In genomic region chr21:21712761-21713558, GRCh38 we compare ENCODE assay signal across 17 cellular contexts.
DNase-seq lines count a peak whose midpoint lies in the region; ATAC-seq, FAIRE-seq and TF ChIP-seq lines count a peak whose summit lies in the region.
"Had no signal": no experiment of that assay in that cellular context is flagged by ENCODE, and none has a peak within 500 bp of the region (broad histone marks: within the 10 kb centered on the region; RNA-seq: fewer than 3 reads in every experiment).

No MANE protein-coding gene starts in this region.

- peak overlapping the region; percentile 70 for H3K9ac ChIP-seq in adipocyte (ENCODE audit: low read length)

- TF ChIP-seq POLR2A in H54 (IDR thresholded peaks at IDR 0.05; ENCODE audit: low read depth, low read length) (no peak), spleen (IDR thresholded peaks at IDR 0.05) (no peak)

- H3K27me3 ChIP-seq in adipocyte (replicated peaks; ENCODE audit: control insufficient read depth, insufficient read depth, low read length), result no peaks in the 10 kb centered on the region
- no peaks in the 10 kb centered on the region for H3K27me3 ChIP-seq in spleen (replicated peaks in 1 of 7)
- H3K27me3 ChIP-seq: body of pancreas, Peyer's patch, stomach had no signal

- intact Hi-C loops in spleen (cut with DNase I; ENCODE audit: low total_unique reads), result no loop called here

- H3K36me3 ChIP-seq in adipocyte (ENCODE audit: control insufficient read depth, insufficient read depth, low read length, severe bottlenecking) (no peaks in the 10 kb centered on the region), spleen (no peaks in the 10 kb centered on the region)
- H3K36me3 ChIP-seq: Peyer's patch, stomach had no signal

- H3K4me1 ChIP-seq in adipocyte (ENCODE audit: control insufficient read depth, insufficient read depth, low read length), result peaks cover 28% of the 10 kb centered on the region
- H3K4me1 ChIP-seq in spleen, result no peaks in the 10 kb centered on the region
- H3K4me1 ChIP-seq: body of pancreas, Peyer's patch, stomach had no signal

- peak overlapping the region; percentile 51 for H3K4me3 ChIP-seq in adipocyte (ENCODE audit: low read length)
- no peak overlapping the region for H3K4me3 ChIP-seq in fibroblast of villous mesenchyme (ENCODE audit: low read depth, low read length)
- no peak overlapping the region for H3K4me3 ChIP-seq in spleen
- H3K4me3 ChIP-seq: body of pancreas, Peyer's patch, stomach had no signal

- no peak for ATAC-seq in GM21619 (IDR thresholded peaks at IDR 0.05; ENCODE audit: unreplicated experiment)
- ATAC-seq in GM21390 (IDR thresholded peaks at IDR 0.05; ENCODE audit: unreplicated experiment), result no peak
- ATAC-seq: body of pancreas, WTC11 had no signal

- H3K27ac ChIP-seq in spleen, result no peak overlapping the region
- H3K27ac ChIP-seq: body of pancreas, Peyer's patch, stomach had no signal

- 62 to 69% (median 68%) methylated on average over 4 of the region's 4 CpGs for WGBS in spleen, 5 donors

- peak; percentile 83 for FAIRE-seq in H54 (lab: Jason Lieb, UNC)
- FAIRE-seq: islet of Langerhans had no signal

- no peak for DNase-seq in H54 (ENCODE audit: insufficient read length, low spot score)
- peak; percentile 66 for DNase-seq in adipocyte (ENCODE audit: low read depth)
- DNase-seq in fibroblast of villous mesenchyme (ENCODE audit: low read depth), result peak; percentile 51
- DNase-seq in superior temporal gyrus (ENCODE audit: extremely low spot score), result peak; percentile 64
- no peak for DNase-seq in spleen
- DNase-seq: activated effector memory CD4-positive, alpha-beta T cell treated with anti-CD3 and anti-CD28 coated beads, Interleukin-2, amount 50 U/mL, for 16 hours; body of pancreas; effector CD8-positive, alpha-beta T cell; NCI-H187 treated with DMSO at 0.1 percent for 48 hours; NCI-H748 treated with DMSO at 0.1 percent for 48 hours; occipital lobe; Peyer's patch; stomach had no signal

- H3K9me3 ChIP-seq in adipocyte (ENCODE audit: control insufficient read depth, low read length) (no peaks in the 10 kb centered on the region), spleen (no peaks in the 10 kb centered on the region)
- H3K9me3 ChIP-seq: body of pancreas, stomach had no signal

- TF ChIP-seq CTCF in fibroblast of villous mesenchyme (IDR thresholded peaks at IDR 0.05; ENCODE audit: insufficient read depth, low read depth, low read length), result no peak
- TF ChIP-seq CTCF in spleen (IDR thresholded peaks at IDR 0.05 in 8 of 11, conservative IDR thresholded peaks at IDR 0.05 in 3 of 11), result no peak

Comparison
In these comparisons a context has a peak if more than half of its experiments do, and no peak if none do; other contexts are left out.
1. DNase-seq: peak in adipocyte (single experiment), fibroblast of villous mesenchyme (single experiment) and superior temporal gyrus (single experiment); none in H54 (single experiment) and spleen (single experiment).